ENCODE assay signal across 9 cellular contexts in genomic region chr1:119987689-119988088, GRCh38.
DNase-seq lines count a peak whose midpoint lies in the region; ATAC-seq and TF ChIP-seq lines count a peak whose summit lies in the region.
"Had no signal": no experiment of that assay in that cellular context is flagged by ENCODE, and none has a peak within 500 bp of the region (broad histone marks: within the 10 kb centered on the region; RNA-seq: fewer than 3 reads in every experiment).

No MANE protein-coding gene starts in this region.

- H3K9me3 ChIP-seq in DND-41 (ENCODE audit: insufficient read depth, low read length, severe bottlenecking) (no peaks in the 10 kb centered on the region), H9 (ENCODE audit: control insufficient read depth, low read depth, low read length) (no peaks in the 10 kb centered on the region)

- H3K27me3 ChIP-seq in DND-41 (ENCODE audit: insufficient read depth, low read length, poor library complexity), result no peaks in the 10 kb centered on the region
- H3K27me3 ChIP-seq in H9 (ENCODE audit: insufficient read depth, low read length), result no peaks in the 10 kb centered on the region

- H3K4me1 Mint-ChIP-seq in activated CD4-positive, alpha-beta memory T cell treated with anti-CD3 and anti-CD28 coated beads for 36 hours (ENCODE audit: low read depth), result peaks cover 27% of the 10 kb centered on the region
- H3K4me1 Mint-ChIP-seq in naive B cell (peaks cover 24 to 30% (median 25%) of the 10 kb centered on the region in 3 donors), H9 (peaks cover 0 to 4% of the 10 kb centered on the region in 2 experiments; a peak in 1 of 4 replicates)

- H4K91ac ChIP-seq in H9 (ENCODE audit: insufficient read length, low read depth, low read length), result no peak overlapping the region

- no peaks in the 10 kb centered on the region for H3K23me2 ChIP-seq in H9 (ENCODE audit: insufficient read length, low read depth, low read length, poor library complexity, severe bottlenecking)

- H2BK15ac ChIP-seq in H9 (ENCODE audit: low read depth, low read length), result no peak overlapping the region

- H2BK5ac ChIP-seq in H9 (ENCODE audit: insufficient read length, low read length), result no peak overlapping the region

- DNase-seq in DND-41 (peak; percentile 16), naive B cell (no peak), RPMI8226 (no peak), H9 (no peak)
- no peak for DNase-seq in activated CD4-positive, alpha-beta memory T cell treated with anti-CD3 and anti-CD28 coated beads for 36 hours
- no peak for DNase-seq in activated CD8-positive, alpha-beta memory T cell treated with anti-CD3 and anti-CD28 coated beads for 24 hours
- DNase-seq: NCI-H748 treated with DMSO at 0.1 percent for 48 hours had no signal

- H3K14ac ChIP-seq in H9 (ENCODE audit: insufficient read depth, low read length), result no peak overlapping the region

- H4K8ac ChIP-seq in H9 (replicated peaks; ENCODE audit: insufficient read length, low read depth, low read length), result no peak overlapping the region

- H2BK12ac ChIP-seq in H9 (ENCODE audit: insufficient read length, low read depth, low read length), result no peak overlapping the region

- H3K36me3 ChIP-seq in DND-41 (ENCODE audit: insufficient read depth, low read length), result peaks cover 27% of the 10 kb centered on the region

- H2AFZ ChIP-seq in DND-41 (ENCODE audit: low read depth, low read length), result no peak overlapping the region
- no peak overlapping the region for H2AFZ ChIP-seq in H9 (ENCODE audit: low read length)

- no peak overlapping the region for H3K23ac ChIP-seq in H9 (ENCODE audit: insufficient read length, low read depth, low read length)

- H4K20me1 ChIP-seq in DND-41 (ENCODE audit: insufficient read depth, low read length) (no peaks in the 10 kb centered on the region), H9 (ENCODE audit: control insufficient read depth, insufficient read depth, insufficient read length) (no peaks in the 10 kb centered on the region)

- no peak overlapping the region for H2BK20ac ChIP-seq in H9 (ENCODE audit: low read depth, low read length, poor library complexity, severe bottlenecking)

- peaks cover 22% of the 10 kb centered on the region for H3K36me3 Mint-ChIP-seq in activated CD4-positive, alpha-beta memory T cell treated with anti-CD3 and anti-CD28 coated beads for 36 hours
- H3K36me3 Mint-ChIP-seq in naive B cell (peaks cover 23 to 24% of the 10 kb centered on the region in 2 donors), H9 (ENCODE audit: insufficient read depth in 1 of 3, low read depth in 3 of 3) (peaks cover 0 to 9% (median 5%) of the 10 kb centered on the region in 3 experiments; a peak in 2 of 7 replicates)

- intact Hi-C loops in activated CD4-positive, alpha-beta memory T cell treated with anti-CD3 and anti-CD28 coated beads for 36 hours (cut with micrococcal nuclease), result no loop called here

- H3K27me3 Mint-ChIP-seq in activated CD4-positive, alpha-beta memory T cell treated with anti-CD3 and anti-CD28 coated beads for 36 hours, result no peaks in the 10 kb centered on the region
- no peaks in the 10 kb centered on the region for H3K27me3 Mint-ChIP-seq in naive B cell
- no peaks in the 10 kb centered on the region for H3K27me3 Mint-ChIP-seq in H9 (ENCODE audit: low read depth)

- no peak overlapping the region for H3K4ac ChIP-seq in H9 (ENCODE audit: low read depth, low read length)

- TF ChIP-seq CTCF in DND-41 (IDR thresholded peaks at IDR 0.05; ENCODE audit: borderline replicate concordance, extremely low read depth, low read length, poor library complexity, severe bottlenecking), result no peak
- no peak for TF ChIP-seq CTCF in H9 (conservative IDR thresholded peaks at IDR 0.05)

- H3K79me1 ChIP-seq in H9 (ENCODE audit: insufficient read depth, low read depth, low read length, poor library complexity, severe bottlenecking), result no peaks in the 10 kb centered on the region

- no peak overlapping the region for H3T11ph ChIP-seq in H9 (ENCODE audit: low read length)

- no peak overlapping the region for H4K5ac ChIP-seq in H9 (ENCODE audit: insufficient read length, low read depth, low read length)

- peak overlapping the region; percentile 64 for H3K27ac ChIP-seq in DND-41 (ENCODE audit: low read length)
- H3K27ac ChIP-seq in H9 (ENCODE audit: insufficient read length, low read depth, low read length), result no peak overlapping the region

- H3K4me1 ChIP-seq in DND-41 (ENCODE audit: insufficient read depth, low read length), result peaks cover 22% of the 10 kb centered on the region
- H3K4me1 ChIP-seq in H9 (ENCODE audit: insufficient read depth, low read length), result no peaks in the 10 kb centered on the region

- no peak overlapping the region for H3K56ac ChIP-seq in H9 (ENCODE audit: insufficient read length, low read depth, low read length)

- CTCF ChIA-PET in activated CD4-positive, alpha-beta memory T cell treated with anti-CD3 and anti-CD28 coated beads for 36 hours (lab: Charles Lee), result interaction anchor here (1.5 kb wide), 1 partner anchor 20 kb away, joined by 9 read pairs; no protein-coding TSS in a partner anchor

- H3K9ac ChIP-seq in DND-41 (ENCODE audit: low read depth, low read length) (peak overlapping the region; percentile 19; the same call in 1 of the 2 replicates), H9 (ENCODE audit: extremely low read depth, insufficient read length, low read length) (no peak overlapping the region)

- WGBS in H9 (ENCODE audit: extremely low coverage, insufficient read length, low lambda C conversion rate), result no CpG with 5 or more reads among the region's 1 CpG

- peak overlapping the region; percentile 56 for H3K27ac Mint-ChIP-seq in activated CD4-positive, alpha-beta memory T cell treated with anti-CD3 and anti-CD28 coated beads for 36 hours
- peak overlapping the region in 3 of 6 donors; percentile 3 to 32 (median 9) for H3K27ac Mint-ChIP-seq in naive B cell
- no peak overlapping the region for H3K27ac Mint-ChIP-seq in H9

- H3K79me2 ChIP-seq in DND-41 (ENCODE audit: insufficient read depth, low read length), result no peaks in the 10 kb centered on the region
- H3K79me2 ChIP-seq in H9 (ENCODE audit: insufficient read depth, low read length), result no peaks in the 10 kb centered on the region

- H3K4me2 ChIP-seq in DND-41 (ENCODE audit: insufficient read depth, low read length), result peak overlapping the region; percentile 47
- no peak overlapping the region for H3K4me2 ChIP-seq in H9 (ENCODE audit: insufficient read depth, insufficient read length, low read length)

- no peak overlapping the region for H3K4me3 ChIP-seq in DND-41 (ENCODE audit: low read depth in 1 of 2, low read length in 2 of 2)

- POLR2A ChIA-PET in activated CD4-positive, alpha-beta memory T cell treated with anti-CD3 and anti-CD28 coated beads for 36 hours (lab: Charles Lee), result no interaction called here

- H3K4me3 Mint-ChIP-seq in activated CD4-positive, alpha-beta memory T cell treated with anti-CD3 and anti-CD28 coated beads for 36 hours, result no peak overlapping the region
- H3K4me3 Mint-ChIP-seq in naive B cell, result peak overlapping the region in 4 of 8 donors; percentile 3 to 26 (median 16)
- no peak overlapping the region for H3K4me3 Mint-ChIP-seq in H9

- H2BK120ac ChIP-seq in H9 (ENCODE audit: low read depth, low read length, poor library complexity, severe bottlenecking), result no peak overlapping the region

- no peaks in the 10 kb centered on the region for H3K9me3 Mint-ChIP-seq in activated CD4-positive, alpha-beta memory T cell treated with anti-CD3 and anti-CD28 coated beads for 36 hours
- no peaks in the 10 kb centered on the region for H3K9me3 Mint-ChIP-seq in naive B cell
- H3K9me3 Mint-ChIP-seq in H9, result no peaks in the 10 kb centered on the region

- ATAC-seq in DND-41 (ENCODE audit: insufficient read depth, low read depth), result peak; percentile 94
- ATAC-seq in GM21619 (IDR thresholded peaks at IDR 0.05; ENCODE audit: unreplicated experiment), result peak; percentile 65
- ATAC-seq in naive B cell (ENCODE audit: low read depth in 2 of 2), result peak; percentile 30 to 52
- no peak for ATAC-seq in GM18870 (IDR thresholded peaks at IDR 0.05; ENCODE audit: unreplicated experiment)

- no peak overlapping the region for H2AK5ac ChIP-seq in H9 (ENCODE audit: insufficient read length, low read length)

- no peak overlapping the region for H3K18ac ChIP-seq in H9 (ENCODE audit: insufficient read length, low read depth, low read length)
